2 cellular contexts compared by ENCODE assay signal in genomic region chrX:144335402-144335801, GRCh38.
TF ChIP-seq lines count a peak whose summit lies in the region.

No MANE protein-coding gene starts in this region.

TF ChIP-seq in GM12878, 131 proteins besides CTCF, POLR2A, EP300 and RAD21:
- TF ChIP-seq ATF3 (IDR thresholded peaks at IDR 0.05; ENCODE audit: borderline replicate concordance, extremely low read depth, low read depth, low read length) (no peak), TARDBP (IDR thresholded peaks at IDR 0.05; ENCODE audit: borderline replicate concordance) (no peak), BCL11A (IDR thresholded peaks at IDR 0.05; ENCODE audit: low read depth, low read length) (no peak), HDAC6 (IDR thresholded peaks at IDR 0.05; ENCODE audit: unreplicated experiment) (no peak), CHD2 (IDR thresholded peaks at IDR 0.05; ENCODE audit: borderline replicate concordance, low read depth, low read length) (no peak), YBX1 (IDR thresholded peaks at IDR 0.05) (no peak), ESRRA (IDR thresholded peaks at IDR 0.05; ENCODE audit: low read length) (no peak), BCL3 (IDR thresholded peaks at IDR 0.05; ENCODE audit: borderline replicate concordance, insufficient read depth, low read depth, low read length, poor library complexity, severe bottlenecking) (no peak), EED (IDR thresholded peaks at IDR 0.05; ENCODE audit: low read depth) (no peak), PKNOX1 (IDR thresholded peaks at IDR 0.05) (no peak), HSF1 (IDR thresholded peaks at IDR 0.05; ENCODE audit: low read depth, low read length) (no peak), JUND (IDR thresholded peaks at IDR 0.05; ENCODE audit: low read depth, low read length) (no peak), NBN (IDR thresholded peaks at IDR 0.05) (no peak), ZNF384 (IDR thresholded peaks at IDR 0.05; ENCODE audit: borderline replicate concordance, low read depth, low read length) (no peak), TCF7 (IDR thresholded peaks at IDR 0.05; ENCODE audit: borderline replicate concordance) (no peak), SMAD1 (IDR thresholded peaks at IDR 0.05; ENCODE audit: low read depth, partially characterized antibody) (no peak), ZNF217 (IDR thresholded peaks at IDR 0.05) (no peak), CBX5 (IDR thresholded peaks at IDR 0.05; ENCODE audit: low read depth) (no peak), NFXL1 (IDR thresholded peaks at IDR 0.05; ENCODE audit: borderline replicate concordance) (no peak), RFX5 (IDR thresholded peaks at IDR 0.05; ENCODE audit: low read depth, low read length) (no peak)

TF ChIP-seq in GM23338, 12 proteins besides CTCF, POLR2A, EP300 and RAD21:
- TF ChIP-seq NANOG (IDR thresholded peaks at IDR 0.05; ENCODE audit: borderline replicate concordance) = no peak
- no peak for TF ChIP-seq EZH2 (IDR thresholded peaks at IDR 0.05; ENCODE audit: low read depth, unreplicated experiment)
- no peak for TF ChIP-seq EZH2phosphoT487 (IDR thresholded peaks at IDR 0.05; ENCODE audit: unreplicated experiment)
- TF ChIP-seq JUNB (IDR thresholded peaks at IDR 0.05; ENCODE audit: unreplicated experiment) = no peak
- no peak for TF ChIP-seq ZNF331 (CRISPR knock-in tag; IDR thresholded peaks at IDR 0.05; ENCODE audit: low read depth)
- no peak for TF ChIP-seq ZNF462 (CRISPR knock-in tag; IDR thresholded peaks at IDR 0.05)
- TF ChIP-seq POLR2AphosphoS5 (IDR thresholded peaks at IDR 0.05; ENCODE audit: low read depth) = no peak
- TF ChIP-seq REST (IDR thresholded peaks at IDR 0.05; ENCODE audit: unreplicated experiment) = no peak
- TF ChIP-seq ETS1 (IDR thresholded peaks at IDR 0.05) = no peak
- TF ChIP-seq STAT1 (IDR thresholded peaks at IDR 0.05; ENCODE audit: unreplicated experiment) = no peak
- no peak for TF ChIP-seq ZNF114 (CRISPR knock-in tag; IDR thresholded peaks at IDR 0.05)
- TF ChIP-seq CREB1 (CRISPR knock-in tag; IDR thresholded peaks at IDR 0.05; ENCODE audit: low read depth) = no peak
